Comparison of ENCODE assay signal across 1 cellular context in genomic region chr1:20786310-20787099, GRCh38.
TF ChIP-seq lines count a peak whose summit lies in the region.

No MANE protein-coding gene starts in this region.

TF ChIP-seq in K562, 482 proteins besides CTCF, POLR2A, EP300 and RAD21 (continued from another document and continues in another):
- TF ChIP-seq ZBTB26 (CRISPR knock-in tag; IDR thresholded peaks at IDR 0.05) (0 out of 2 replicates have a peak, but pooled peaks have one; percentile 28), MLLT1 (IDR thresholded peaks at IDR 0.05) (peak in 1 of 2 experiments; percentile 83; a peak in 2 of 4 replicates), ZC3H8 (IDR thresholded peaks at IDR 0.05) (no peak), ZNF449 (CRISPR knock-in tag; IDR thresholded peaks at IDR 0.05) (no peak), ESRRB (CRISPR knock-in tag; IDR thresholded peaks at IDR 0.05; ENCODE audit: borderline replicate concordance) (no peak), NFXL1 (CRISPR knock-in tag; IDR thresholded peaks at IDR 0.05) (no peak), ZNF316 (IDR thresholded peaks at IDR 0.05) (no peak), MED1 (CRISPR knock-in tag; IDR thresholded peaks at IDR 0.05; ENCODE audit: borderline replicate concordance) (no peak), CREBBP (IDR thresholded peaks at IDR 0.05; ENCODE audit: low read depth, low read length) (no peak), RFX7 (CRISPR knock-in tag; IDR thresholded peaks at IDR 0.05) (no peak), TRIM25 (IDR thresholded peaks at IDR 0.05; ENCODE audit: borderline replicate concordance) (no peak), HSF4 (CRISPR knock-in tag; IDR thresholded peaks at IDR 0.05; ENCODE audit: borderline replicate concordance) (no peak), DNMT1 (IDR thresholded peaks at IDR 0.05) (no peak), PML (IDR thresholded peaks at IDR 0.05; ENCODE audit: low read length) (peak; percentile 33), ZBED1 (IDR thresholded peaks at IDR 0.05) (0 out of 2 replicates have a peak, but pooled peaks have one; percentile 33), MECOM (CRISPR knock-in tag; IDR thresholded peaks at IDR 0.05) (no peak), TFAM (CRISPR knock-in tag; conservative IDR thresholded peaks at IDR 0.05) (no peak), MNT (conservative IDR thresholded peaks at IDR 0.05) (peak; percentile 21 to 80), MBD2 (IDR thresholded peaks at IDR 0.05; ENCODE audit: borderline replicate concordance, low read depth) (peak; percentile 53; the same call in 1 of the 2 replicates), FOXM1 (IDR thresholded peaks at IDR 0.05; ENCODE audit: low read depth) (peak; percentile 100), FOXM1 (CRISPR knock-in tag; IDR thresholded peaks at IDR 0.05; ENCODE audit: low read depth) (peak; percentile 100), POLR2H (tag; IDR thresholded peaks at IDR 0.05; ENCODE audit: low read depth) (peak; percentile 65), ZNF592 (IDR thresholded peaks at IDR 0.05) (no peak), ELK1 (CRISPR knock-in tag; IDR thresholded peaks at IDR 0.05) (no peak), PRMT5 (CRISPR knock-in tag; IDR thresholded peaks at IDR 0.05) (no peak), ZBTB2 (IDR thresholded peaks at IDR 0.05) (peak; percentile 97), SIN3B (IDR thresholded peaks at IDR 0.05; ENCODE audit: low read depth) (no peak), ASH1L (IDR thresholded peaks at IDR 0.05; ENCODE audit: borderline replicate concordance, low read depth, partially characterized antibody) (no peak), NR2F6 (CRISPR knock-in tag; IDR thresholded peaks at IDR 0.05) (no peak), NCOA4 (IDR thresholded peaks at IDR 0.05; ENCODE audit: partially characterized antibody) (no peak), ZNF551 (CRISPR knock-in tag; IDR thresholded peaks at IDR 0.05) (no peak), CBFB (CRISPR knock-in tag; IDR thresholded peaks at IDR 0.05) (peak; percentile 79; the same call in 1 of the 2 replicates), ZNF655 (CRISPR knock-in tag; IDR thresholded peaks at IDR 0.05) (no peak), ZBTB12 (CRISPR knock-in tag; IDR thresholded peaks at IDR 0.05) (0 out of 2 replicates have a peak, but pooled peaks have one; percentile 6), SMARCA4 (IDR thresholded peaks at IDR 0.05) (no peak), KLF6 (CRISPR knock-in tag; IDR thresholded peaks at IDR 0.05; ENCODE audit: borderline replicate concordance) (no peak), NFATC3 (IDR thresholded peaks at IDR 0.05) (no peak), EZH2 (IDR thresholded peaks at IDR 0.05; ENCODE audit: borderline replicate concordance, low read depth, low read length) (no peak), DMBX1 (CRISPR knock-in tag; IDR thresholded peaks at IDR 0.05; ENCODE audit: borderline replicate concordance) (no peak), SMARCE1 (IDR thresholded peaks at IDR 0.05) (no peak), SAFB2 (IDR thresholded peaks at IDR 0.05; ENCODE audit: borderline replicate concordance, low read depth, low read length, severe bottlenecking) (no peak), HCFC1 (IDR thresholded peaks at IDR 0.05; ENCODE audit: low read depth, low read length) (peak; percentile 49), GABPB1 (CRISPR knock-in tag; IDR thresholded peaks at IDR 0.05) (peak; percentile 83), ZNF384 (IDR thresholded peaks at IDR 0.05; ENCODE audit: low read depth, low read length) (no peak), ZNF146 (CRISPR knock-in tag; IDR thresholded peaks at IDR 0.05; ENCODE audit: unreplicated experiment) (no peak), KAT7 (CRISPR knock-in tag; IDR thresholded peaks at IDR 0.05; ENCODE audit: borderline replicate concordance) (peak; percentile 100), NRF1 (conservative IDR thresholded peaks at IDR 0.05 in 1 of 2, IDR thresholded peaks at IDR 0.05 in 1 of 2) (peak; percentile 100), MAX (CRISPR knock-in tag; IDR thresholded peaks at IDR 0.05) (peak; percentile 77), CBX8 (IDR thresholded peaks at IDR 0.05; ENCODE audit: borderline replicate concordance, extremely low read depth, low read depth, low read length, poor library complexity, severe bottlenecking) (no peak)
